29 cellular contexts compared by ENCODE assay signal in the genomic region with DNA sequence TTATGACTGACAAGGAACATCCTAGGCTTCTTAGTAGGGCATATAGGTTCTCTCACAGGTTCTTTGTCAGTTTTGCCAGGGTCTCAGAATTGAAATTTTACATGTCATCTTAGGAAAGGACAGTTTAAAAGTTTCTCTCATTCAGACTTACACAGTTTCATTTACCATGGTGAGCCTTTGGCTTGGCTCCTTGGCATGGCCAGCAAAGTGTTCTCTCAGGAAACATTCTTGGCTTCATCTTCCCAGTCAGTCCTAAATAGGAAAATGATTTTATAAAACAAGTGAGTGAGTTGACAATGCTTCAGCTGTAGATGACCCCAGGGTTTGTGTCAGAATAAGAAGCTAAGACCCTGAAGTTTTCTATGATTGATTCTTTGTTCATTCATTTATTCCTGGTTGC.
"Had no signal": no experiment of that assay in that cellular context is flagged by ENCODE, and none has a peak within 500 bp of the region (broad histone marks: within the 10 kb centered on the region; RNA-seq: fewer than 3 reads in every experiment).

No MANE protein-coding gene starts in this region.

- H3K27ac ChIP-seq: adrenal gland, VCaP had no signal

- H3K4me1 ChIP-seq: adrenal gland had no signal

- DNase-seq: activated B cell treated with CpG ODN at 0.5 μM for 24 hours; activated CD4-positive, alpha-beta memory T cell treated with anti-CD3 and anti-CD28 coated beads for 36 hours; activated CD4-positive, alpha-beta T cell treated with anti-CD3 and anti-CD28 coated beads for 4 hours; activated CD4-positive, alpha-beta T cell treated with anti-CD3 and anti-CD28 coated beads, Interleukin-2, amount 50 U/mL, for 1 hour; activated CD4-positive, CD25-positive, alpha-beta regulatory T cell treated with anti-CD3 and anti-CD28 coated beads, Interleukin-2, amount 50 U/mL, for 72 hours; activated CD8-positive, alpha-beta memory T cell treated with anti-CD3 and anti-CD28 coated beads, Interleukin-2, amount 50 U/mL, for 4 hours; activated gamma-delta T cell treated with Interleukin-2 at 50 U/mL for 16 hours; activated naive CD4-positive, alpha-beta T cell treated with anti-CD3 and anti-CD28 coated beads for 36 hours; activated T-cell treated with anti-CD3 and anti-CD28 coated beads for 4 hours; activated T-cell treated with anti-CD3 and anti-CD28 coated beads, Interleukin-2, amount 50 U/mL, for 4 hours; adrenal gland; Kasumi-1; KG1; MG63; NCI-H1048; NCI-H1105 treated with DMSO at 0.1 percent for 48 hours; NCI-H1436; NCI-H1694; NCI-H2081 treated with DMSO at 0.1 percent for 48 hours; NCI-H345; NCI-H524 treated with DMSO at 0.1 percent for 48 hours; SIG-M5; SW 1271; T-helper 1 cell; T-helper 2 cell; T-helper 9 cell had no signal

- H3K9me3 ChIP-seq: adrenal gland, MG63 had no signal

- H3K36me3 ChIP-seq: adrenal gland, MG63 had no signal

- ATAC-seq: activated naive CD4-positive, alpha-beta T cell treated with anti-CD3 and anti-CD28 coated beads, Interleukin-2, amount 50 U/mL, for 72 hours; activated T-cell treated with anti-CD3 and anti-CD28 coated beads, Interleukin-2, amount 50 U/mL, for 4 hours; Panc1 had no signal

- H3K4me3 ChIP-seq: adrenal gland, MG63 had no signal

- H3K27me3 ChIP-seq: adrenal gland, MG63 had no signal
